ENCODE assay signal across 8 cellular contexts in genomic region chr12:31874961-31875608, GRCh38.
DNase-seq lines count a peak whose midpoint lies in the region; TF ChIP-seq lines count a peak whose summit lies in the region.

No MANE protein-coding gene starts in this region.

- H3K9me3 ChIP-seq in iPS-20b (ENCODE audit: insufficient read depth, low read depth, low read length): peaks cover 5% of the 10 kb centered on the region; the same call in 1 of the 2 replicates

- peak overlapping the region; percentile 11; the same call in 1 of the 2 replicates for H3K9ac ChIP-seq in iPS-20b (ENCODE audit: low read depth, low read length)

- DNase-seq in Caki2 (ENCODE audit: low read depth) (peak; percentile 30), HFF-Myc (ENCODE audit: extremely low read depth, low read depth) (peak; percentile 79), RKO (ENCODE audit: low spot score) (peak; percentile 3), NCI-H187 treated with DMSO at 0.1 percent for 48 hours (lab: John Stamatoyannopoulos, UW) (no peak), nucleus accumbens (lab: John Stamatoyannopoulos, UW) (no peak)
- peak; percentile 90 for DNase-seq in activated naive CD4-positive, alpha-beta T cell treated with anti-CD3 and anti-CD28 coated beads for 36 hours
- peak; percentile 44 to 57 for DNase-seq in stimulated activated CD4-positive, alpha-beta T cell treated with anti-CD3 and anti-CD28 coated beads, Interleukin-1b, Interleukin-23, amount 100 ng/mL, for 4 hours (ENCODE audit: low read depth in 2 of 2)

- H3K27ac Mint-ChIP-seq in activated naive CD4-positive, alpha-beta T cell treated with anti-CD3 and anti-CD28 coated beads for 36 hours: peak overlapping the region; percentile 100

- TF ChIP-seq CTCF in HFF-Myc (IDR thresholded peaks at IDR 0.05; ENCODE audit: low read depth, low read length, missing control alignments): no peak

- peaks cover 37% of the 10 kb centered on the region for H3K4me1 Mint-ChIP-seq in activated naive CD4-positive, alpha-beta T cell treated with anti-CD3 and anti-CD28 coated beads for 36 hours (ENCODE audit: low read depth)

- H3K4me3 ChIP-seq in HFF-Myc (replicated peaks; ENCODE audit: low read depth, low read length) (no peak overlapping the region), iPS-20b (ENCODE audit: low read length) (no peak overlapping the region)

- H3K9me3 Mint-ChIP-seq in activated naive CD4-positive, alpha-beta T cell treated with anti-CD3 and anti-CD28 coated beads for 36 hours: peaks cover 24% of the 10 kb centered on the region

- peaks cover 19% of the 10 kb centered on the region for H3K36me3 Mint-ChIP-seq in activated naive CD4-positive, alpha-beta T cell treated with anti-CD3 and anti-CD28 coated beads for 36 hours (ENCODE audit: low read depth)

- H3K4me3 Mint-ChIP-seq in activated naive CD4-positive, alpha-beta T cell treated with anti-CD3 and anti-CD28 coated beads for 36 hours: peak overlapping the region; percentile 73

- no peaks in the 10 kb centered on the region for H3K36me3 ChIP-seq in iPS-20b (ENCODE audit: insufficient read depth, low read depth, low read length)

- H3K4me1 ChIP-seq in iPS-20b (ENCODE audit: insufficient read depth, low read length): peaks cover 11% of the 10 kb centered on the region; the same call in 1 of the 2 replicates

- in situ Hi-C loops in Caki2 (cut with HindIII; ENCODE audit: low pct_unique_long_range_greater_than_20kb, low sequenced_read_pairs): no loop called here

- H3K27me3 ChIP-seq in iPS-20b (ENCODE audit: insufficient read depth, low read length): no peaks in the 10 kb centered on the region

- no peaks in the 10 kb centered on the region for H3K27me3 Mint-ChIP-seq in activated naive CD4-positive, alpha-beta T cell treated with anti-CD3 and anti-CD28 coated beads for 36 hours (ENCODE audit: low read depth)

- no peak overlapping the region for H3K27ac ChIP-seq in iPS-20b (ENCODE audit: low read length)

- intact Hi-C loops in activated naive CD4-positive, alpha-beta T cell treated with anti-CD3 and anti-CD28 coated beads for 36 hours (cut with micrococcal nuclease): loop anchor here (1.0 to 5.0 kb wide), 9 partner anchors 15 to 216 kb away; partner anchors contain the start of genes AMN1 and ETFBKMT

- CTCF ChIA-PET in activated naive CD4-positive, alpha-beta T cell treated with anti-CD3 and anti-CD28 coated beads for 36 hours (lab: Charles Lee): interaction anchor here (0.5 to 1.6 kb wide), 5 partner anchors 13 to 112 kb away, joined by 3 to 5 read pairs (median 3); no protein-coding TSS in a partner anchor

Comparison
In these comparisons a context has a peak if more than half of its experiments do, and no peak if none do; other contexts are left out.
1. DNase-seq: peak in Caki2 (single experiment), HFF-Myc (single experiment), RKO (single experiment), activated naive CD4-positive, alpha-beta T cell treated with anti-CD3 and anti-CD28 coated beads for 36 hours (single experiment) and stimulated activated CD4-positive, alpha-beta T cell treated with anti-CD3 and anti-CD28 coated beads, Interleukin-1b, Interleukin-23, amount 100 ng/mL, for 4 hours (2 of 2); none in NCI-H187 treated with DMSO at 0.1 percent for 48 hours (single experiment) and nucleus accumbens (0 of 56).